Comparison of ENCODE assay signal across 9 cellular contexts in genomic region chr5:9653811-9654210, GRCh38. TPM values are rescaled to one million over a fixed set of nuclear protein-coding genes. Genes with fewer than 3 reads are reported as not detected.
DNase-seq lines count a peak whose midpoint lies in the region; ATAC-seq and TF ChIP-seq lines count a peak whose summit lies in the region.
"Had no signal": no experiment of that assay in that cellular context is flagged by ENCODE, and none has a peak within 500 bp of the region (broad histone marks: within the 10 kb centered on the region; RNA-seq: fewer than 3 reads in every experiment).

No MANE protein-coding gene starts in this region.

- no peak overlapping the region for H2AK5ac ChIP-seq in neuronal stem cell (ENCODE audit: low read depth, low read length)

- H3K27me3 ChIP-seq in upper lobe of right lung = no peaks in the 10 kb centered on the region
- H3K27me3 ChIP-seq in neuronal stem cell (ENCODE audit: control insufficient read depth in 3 of 3, insufficient read depth in 3 of 3, low read depth in 1 of 3, low read length in 3 of 3) = no peaks in the 10 kb centered on the region

- WGBS in neuronal stem cell (ENCODE audit: extremely low coverage in 2 of 2, insufficient read length in 2 of 2, insufficient replicate concordance in 1 of 2), 2 donors = no CpG with 5 or more reads among the region's 2 CpGs

- no peaks in the 10 kb centered on the region for H3K9me3 ChIP-seq in upper lobe of right lung
- no peaks in the 10 kb centered on the region for H3K9me3 ChIP-seq in neuronal stem cell (replicated peaks in 1 of 2; ENCODE audit: control insufficient read depth in 2 of 2, insufficient read depth in 1 of 2, low read depth in 1 of 2, low read length in 2 of 2)
- H3K9me3 ChIP-seq: Caco-2 had no signal

- no peak overlapping the region for H2BK5ac ChIP-seq in neuronal stem cell (ENCODE audit: low read length)

- H3K79me1 ChIP-seq in neuronal stem cell (ENCODE audit: low read depth, low read length) = no peaks in the 10 kb centered on the region

- CTCF ChIA-PET in AG04449 (lab: Yijun Ruan, JAX) = interaction anchor here (1.1 to 3.2 kb wide), 3 partner anchors 10 to 110 kb away, joined by 3 to 13 read pairs (median 4); no protein-coding TSS in a partner anchor

- no peak overlapping the region for H2BK120ac ChIP-seq in neuronal stem cell (ENCODE audit: low read depth, low read length)

- no peak overlapping the region for H4K8ac ChIP-seq in neuronal stem cell (ENCODE audit: low read depth, low read length)

- no peak overlapping the region for H3K9ac ChIP-seq in neuronal stem cell (ENCODE audit: low read depth, low read length, poor library complexity)

- H3K18ac ChIP-seq in neuronal stem cell (ENCODE audit: low read length) = no peak overlapping the region

- H3K27ac ChIP-seq in upper lobe of right lung (no peak overlapping the region), neuronal stem cell (replicated peaks; ENCODE audit: low read length) (no peak overlapping the region)

- ATAC-seq in GM19438 (IDR thresholded peaks at IDR 0.05; ENCODE audit: low read depth, unreplicated experiment) = peak; percentile 93
- ATAC-seq in HG03439 (IDR thresholded peaks at IDR 0.05; ENCODE audit: unreplicated experiment) = peak; percentile 99
- ATAC-seq in esophagus mucosa = peak; percentile 80
- peak; percentile 42 for ATAC-seq in upper lobe of right lung

- H3K4ac ChIP-seq in neuronal stem cell (ENCODE audit: low read length) = no peak overlapping the region

- H3K4me3 ChIP-seq in AG04449 (ENCODE audit: low read depth, low read length) (no peak overlapping the region), upper lobe of right lung (no peak overlapping the region), neuronal stem cell (ENCODE audit: low read length in 2 of 2) (no peak overlapping the region)

- no peak overlapping the region for H2BK12ac ChIP-seq in neuronal stem cell (ENCODE audit: low read length)

- H3K14ac ChIP-seq in neuronal stem cell (ENCODE audit: low read length) = no peak overlapping the region

- DNase-seq in AG04449 (ENCODE audit: low read depth, low spot score) (peak; percentile 88), upper lobe of right lung (no peak), neuronal stem cell (ENCODE audit: low spot score) (no peak), NCI-H1694 treated with DMSO at 0.1 percent for 48 hours (lab: John Stamatoyannopoulos, UW) (no peak)
- DNase-seq in effector CD4-positive, alpha-beta T cell = no peak

- no peaks in the 10 kb centered on the region for H3K4me1 ChIP-seq in upper lobe of right lung
- no peaks in the 10 kb centered on the region for H3K4me1 ChIP-seq in neuronal stem cell (ENCODE audit: control insufficient read depth in 2 of 2, insufficient read depth in 1 of 2, low read depth in 1 of 2, low read length in 2 of 2)
- H3K4me1 ChIP-seq: Caco-2 had no signal

- H3K36me3 ChIP-seq in upper lobe of right lung (no peaks in the 10 kb centered on the region), neuronal stem cell (replicated peaks in 1 of 2; ENCODE audit: control insufficient read depth in 2 of 2, insufficient read depth in 2 of 2, low read length in 2 of 2) (no peaks in the 10 kb centered on the region)

- H3K23ac ChIP-seq in neuronal stem cell (ENCODE audit: low read depth, low read length, poor library complexity) = no peak overlapping the region

- no peak overlapping the region for H4K91ac ChIP-seq in neuronal stem cell (ENCODE audit: low read depth, low read length, poor library complexity)

- intact Hi-C loops in upper lobe of right lung (cut with DNase I) = no loop called here

- POLR2A ChIA-PET in AG04449 (lab: Yijun Ruan, JAX) = interaction anchor here (0.6 to 1.3 kb wide), 2 partner anchors 32 to 199 kb away, joined by 3 read pairs; no protein-coding TSS in a partner anchor

- H2AFZ ChIP-seq in neuronal stem cell (ENCODE audit: low read length) = no peak overlapping the region

- TF ChIP-seq CTCF in AG04449 (IDR thresholded peaks at IDR 0.05; ENCODE audit: insufficient read depth, low read length, missing control alignments) (no peak), upper lobe of right lung (IDR thresholded peaks at IDR 0.05) (no peak)

- H3K4me2 ChIP-seq in neuronal stem cell (ENCODE audit: insufficient read depth, low read length, poor library complexity, severe bottlenecking) = no peak overlapping the region

- H2BK15ac ChIP-seq in neuronal stem cell (ENCODE audit: low read length) = no peak overlapping the region

RNA-seq across cellular contexts. Expression of gene TAS2R1, which starts 23.7 kb away (rescaled TPM):
- total RNA-seq in esophagus mucosa (not detected), upper lobe of right lung (not detected)
- 0.07 TPM for polyA plus RNA-seq in neuronal stem cell (2013, experiment 1 of 2)
- 0.03 TPM for polyA plus RNA-seq in neuronal stem cell (2013, experiment 2 of 2)

Comparison
In these comparisons a context has a peak if more than half of its experiments do, and no peak if none do; other contexts are left out.
1. ATAC-seq: peak in every context shown above with its lines; median percentile 99 in HG03439; 93 in GM19438; 80 in esophagus mucosa; 42 in upper lobe of right lung.